Comparison of ENCODE assay signal across 2 cellular contexts in genomic region chr6:5337573-5337972, GRCh38.
TF ChIP-seq lines count a peak whose summit lies in the region.

No MANE protein-coding gene starts in this region.

TF ChIP-seq in GM23338, 12 proteins besides CTCF, POLR2A, EP300 and RAD21 (continued from another document):
- TF ChIP-seq, protein P1, sequence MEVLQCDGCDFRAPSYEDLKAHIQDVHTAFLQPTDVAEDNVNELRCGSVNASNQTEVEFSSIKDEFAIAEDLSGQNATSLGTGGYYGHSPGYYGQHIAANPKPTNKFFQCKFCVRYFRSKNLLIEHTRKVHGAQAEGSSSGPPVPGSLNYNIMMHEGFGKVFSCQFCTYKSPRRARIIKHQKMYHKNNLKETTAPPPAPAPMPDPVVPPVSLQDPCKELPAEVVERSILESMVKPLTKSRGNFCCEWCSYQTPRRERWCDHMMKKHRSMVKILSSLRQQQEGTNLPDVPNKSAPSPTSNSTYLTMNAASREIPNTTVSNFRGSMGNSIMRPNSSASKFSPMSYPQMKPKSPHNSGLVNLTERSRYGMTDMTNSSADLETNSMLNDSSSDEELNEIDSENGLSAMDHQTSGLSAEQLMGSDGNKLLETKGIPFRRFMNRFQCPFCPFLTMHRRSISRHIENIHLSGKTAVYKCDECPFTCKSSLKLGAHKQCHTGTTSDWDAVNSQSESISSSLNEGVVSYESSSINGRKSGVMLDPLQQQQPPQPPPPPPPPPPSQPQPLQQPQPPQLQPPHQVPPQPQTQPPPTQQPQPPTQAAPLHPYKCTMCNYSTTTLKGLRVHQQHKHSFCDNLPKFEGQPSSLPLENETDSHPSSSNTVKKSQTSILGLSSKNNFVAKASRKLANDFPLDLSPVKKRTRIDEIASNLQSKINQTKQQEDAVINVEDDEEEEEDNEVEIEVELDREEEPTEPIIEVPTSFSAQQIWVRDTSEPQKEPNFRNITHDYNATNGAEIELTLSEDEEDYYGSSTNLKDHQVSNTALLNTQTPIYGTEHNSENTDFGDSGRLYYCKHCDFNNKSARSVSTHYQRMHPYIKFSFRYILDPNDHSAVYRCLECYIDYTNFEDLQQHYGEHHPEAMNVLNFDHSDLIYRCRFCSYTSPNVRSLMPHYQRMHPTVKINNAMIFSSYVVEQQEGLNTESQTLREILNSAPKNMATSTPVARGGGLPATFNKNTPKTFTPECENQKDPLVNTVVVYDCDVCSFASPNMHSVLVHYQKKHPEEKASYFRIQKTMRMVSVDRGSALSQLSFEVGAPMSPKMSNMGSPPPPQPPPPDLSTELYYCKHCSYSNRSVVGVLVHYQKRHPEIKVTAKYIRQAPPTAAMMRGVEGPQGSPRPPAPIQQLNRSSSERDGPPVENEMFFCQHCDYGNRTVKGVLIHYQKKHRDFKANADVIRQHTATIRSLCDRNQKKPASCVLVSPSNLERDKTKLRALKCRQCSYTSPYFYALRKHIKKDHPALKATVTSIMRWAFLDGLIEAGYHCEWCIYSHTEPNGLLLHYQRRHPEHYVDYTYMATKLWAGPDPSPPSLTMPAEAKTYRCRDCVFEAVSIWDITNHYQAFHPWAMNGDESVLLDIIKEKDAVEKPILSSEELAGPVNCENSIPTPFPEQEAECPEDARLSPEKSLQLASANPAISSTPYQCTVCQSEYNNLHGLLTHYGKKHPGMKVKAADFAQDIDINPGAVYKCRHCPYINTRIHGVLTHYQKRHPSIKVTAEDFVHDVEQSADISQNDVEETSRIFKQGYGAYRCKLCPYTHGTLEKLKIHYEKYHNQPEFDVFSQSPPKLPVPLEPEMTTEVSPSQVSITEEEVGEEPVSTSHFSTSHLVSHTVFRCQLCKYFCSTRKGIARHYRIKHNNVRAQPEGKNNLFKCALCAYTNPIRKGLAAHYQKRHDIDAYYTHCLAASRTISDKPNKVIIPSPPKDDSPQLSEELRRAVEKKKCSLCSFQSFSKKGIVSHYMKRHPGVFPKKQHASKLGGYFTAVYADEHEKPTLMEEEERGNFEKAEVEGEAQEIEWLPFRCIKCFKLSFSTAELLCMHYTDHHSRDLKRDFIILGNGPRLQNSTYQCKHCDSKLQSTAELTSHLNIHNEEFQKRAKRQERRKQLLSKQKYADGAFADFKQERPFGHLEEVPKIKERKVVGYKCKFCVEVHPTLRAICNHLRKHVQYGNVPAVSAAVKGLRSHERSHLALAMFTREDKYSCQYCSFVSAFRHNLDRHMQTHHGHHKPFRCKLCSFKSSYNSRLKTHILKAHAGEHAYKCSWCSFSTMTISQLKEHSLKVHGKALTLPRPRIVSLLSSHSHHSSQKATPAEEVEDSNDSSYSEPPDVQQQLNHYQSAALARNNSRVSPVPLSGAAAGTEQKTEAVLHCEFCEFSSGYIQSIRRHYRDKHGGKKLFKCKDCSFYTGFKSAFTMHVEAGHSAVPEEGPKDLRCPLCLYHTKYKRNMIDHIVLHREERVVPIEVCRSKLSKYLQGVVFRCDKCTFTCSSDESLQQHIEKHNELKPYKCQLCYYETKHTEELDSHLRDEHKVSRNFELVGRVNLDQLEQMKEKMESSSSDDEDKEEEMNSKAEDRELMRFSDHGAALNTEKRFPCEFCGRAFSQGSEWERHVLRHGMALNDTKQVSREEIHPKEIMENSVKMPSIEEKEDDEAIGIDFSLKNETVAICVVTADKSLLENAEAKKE (CRISPR knock-in tag; IDR thresholded peaks at IDR 0.05): no peak
- no peak for TF ChIP-seq EZH2 (IDR thresholded peaks at IDR 0.05; ENCODE audit: low read depth, unreplicated experiment)

TF ChIP-seq in SK-N-SH, 30 proteins besides CTCF, POLR2A, EP300 and RAD21 (continued from another document):
- TF ChIP-seq ZBTB33 (IDR thresholded peaks at IDR 0.05; ENCODE audit: borderline replicate concordance, low read depth) (no peak), PBX3 (IDR thresholded peaks at IDR 0.05) (no peak), TEAD4 (IDR thresholded peaks at IDR 0.05; ENCODE audit: borderline replicate concordance, insufficient read depth) (no peak), MAX (IDR thresholded peaks at IDR 0.05; ENCODE audit: low read depth) (no peak), JUND (IDR thresholded peaks at IDR 0.05) (no peak), FOXJ3 (CRISPR knock-in tag; IDR thresholded peaks at IDR 0.05) (no peak), USF1 (IDR thresholded peaks at IDR 0.05; ENCODE audit: borderline replicate concordance, low read depth) (no peak), RXRA (IDR thresholded peaks at IDR 0.05; ENCODE audit: borderline replicate concordance, low read depth) (no peak), SIN3A (IDR thresholded peaks at IDR 0.05; ENCODE audit: borderline replicate concordance, low read depth, low read length) (no peak)
